19 cellular contexts compared by ENCODE assay signal in genomic region chr6:3540980-3541379, GRCh38.
"Had no signal": no experiment of that assay in that cellular context is flagged by ENCODE, and none has a peak within 500 bp of the region (broad histone marks: within the 10 kb centered on the region; RNA-seq: fewer than 3 reads in every experiment).

No MANE protein-coding gene starts in this region.

- H3K36me3 ChIP-seq: ascending aorta, breast epithelium, pancreas, stomach, upper lobe of right lung had no signal

- H3K27me3 ChIP-seq: ascending aorta, breast epithelium, pancreas, stomach, testis, upper lobe of right lung had no signal

- H3K27ac ChIP-seq: ascending aorta, breast epithelium, pancreas, stomach, testis, upper lobe of right lung had no signal

- ATAC-seq: pancreas, upper lobe of right lung, WTC11 had no signal

- H3K4me3 ChIP-seq: ascending aorta, breast epithelium, pancreas, stomach, testis, upper lobe of right lung had no signal

- DNase-seq: activated CD4-positive, alpha-beta memory T cell treated with anti-CD3 and anti-CD28 coated beads, Interleukin-2, amount 10 ng/mL, durations not matched to agents 7 days and 5 days; activated CD4-positive, alpha-beta T cell treated with anti-CD3 and anti-CD28 coated beads for 4 hours; activated naive CD4-positive, alpha-beta T cell treated with anti-CD3 and anti-CD28 coated beads, Interleukin-2, amount 10 ng/mL, durations not matched to agents 7 days and 5 days; activated T-cell treated with anti-CD3 and anti-CD28 coated beads, Interleukin-2, amount 50 U/mL, for 24 hours; cerebellar nuclear complex; dermis blood vessel endothelial cell; hypothalamus; kidney glomerular epithelial cell; pancreas; stimulated activated CD4-positive, alpha-beta T cell treated with anti-CD3 and anti-CD28 coated beads, Interleukin-12 subunit alpha, Interleukin-12 subunit beta, amount 100 ng/mL, for 4 hours; stimulated activated CD4-positive, alpha-beta T cell treated with anti-CD3 and anti-CD28 coated beads, Interleukin-2, amount 100 ng/mL, for 24 hours; stomach; testis; upper lobe of right lung had no signal

- H3K4me1 Mint-ChIP-seq: activated CD4-positive, alpha-beta memory T cell treated with anti-CD3 and anti-CD28 coated beads, Interleukin-2, amount 10 ng/mL, durations not matched to agents 7 days and 5 days; activated naive CD4-positive, alpha-beta T cell treated with anti-CD3 and anti-CD28 coated beads, Interleukin-2, amount 10 ng/mL, durations not matched to agents 7 days and 5 days; neural crest cell; WTC11 had no signal

- H3K36me3 Mint-ChIP-seq: activated naive CD4-positive, alpha-beta T cell treated with anti-CD3 and anti-CD28 coated beads, Interleukin-2, amount 10 ng/mL, durations not matched to agents 7 days and 5 days; WTC11 had no signal

- H3K9me3 ChIP-seq: ascending aorta, breast epithelium, pancreas, stomach, testis, upper lobe of right lung had no signal

- H3K4me1 ChIP-seq: ascending aorta, breast epithelium, pancreas, testis, upper lobe of right lung had no signal

- H3K9me3 Mint-ChIP-seq: activated CD4-positive, alpha-beta memory T cell treated with anti-CD3 and anti-CD28 coated beads, Interleukin-2, amount 10 ng/mL, durations not matched to agents 7 days and 5 days; activated naive CD4-positive, alpha-beta T cell treated with anti-CD3 and anti-CD28 coated beads, Interleukin-2, amount 10 ng/mL, durations not matched to agents 7 days and 5 days; activated T-cell treated with anti-CD3 and anti-CD28 coated beads, Interleukin-2, amount 50 U/mL, for 24 hours; T-helper 1 cell treated with Interleukin-12 subunit alpha and Interleukin-12 subunit beta and Interleukin-4 antibody, amounts not matched to agents 30 μg/mL and 1 μg/mL, for 36 hours; WTC11 had no signal

- H3K27ac Mint-ChIP-seq: activated CD4-positive, alpha-beta memory T cell treated with anti-CD3 and anti-CD28 coated beads, Interleukin-2, amount 10 ng/mL, durations not matched to agents 7 days and 5 days; activated naive CD4-positive, alpha-beta T cell treated with anti-CD3 and anti-CD28 coated beads, Interleukin-2, amount 10 ng/mL, durations not matched to agents 7 days and 5 days; activated T-cell treated with anti-CD3 and anti-CD28 coated beads, Interleukin-2, amount 50 U/mL, for 24 hours; T-helper 1 cell treated with Interleukin-12 subunit alpha and Interleukin-12 subunit beta and Interleukin-4 antibody, amounts not matched to agents 30 μg/mL and 1 μg/mL, for 36 hours; WTC11 had no signal

- H3K4me3 Mint-ChIP-seq: activated CD4-positive, alpha-beta memory T cell treated with anti-CD3 and anti-CD28 coated beads, Interleukin-2, amount 10 ng/mL, durations not matched to agents 7 days and 5 days; activated naive CD4-positive, alpha-beta T cell treated with anti-CD3 and anti-CD28 coated beads, Interleukin-2, amount 10 ng/mL, durations not matched to agents 7 days and 5 days; activated T-cell treated with anti-CD3 and anti-CD28 coated beads, Interleukin-2, amount 50 U/mL, for 24 hours; neural crest cell; T-helper 1 cell treated with Interleukin-12 subunit alpha and Interleukin-12 subunit beta and Interleukin-4 antibody, amounts not matched to agents 30 μg/mL and 1 μg/mL, for 36 hours; WTC11 had no signal
